20 cellular contexts compared by ENCODE assay signal in genomic region chr1:48442864-48443619, GRCh38. TPM values are rescaled to one million over a fixed set of nuclear protein-coding genes. Genes with fewer than 3 reads are reported as not detected.
DNase-seq lines count a peak whose midpoint lies in the region; ATAC-seq and TF ChIP-seq lines count a peak whose summit lies in the region.
"Had no signal": no experiment of that assay in that cellular context is flagged by ENCODE, and none has a peak within 500 bp of the region (broad histone marks: within the 10 kb centered on the region; RNA-seq: fewer than 3 reads in every experiment).

No MANE protein-coding gene starts in this region.

- no peaks in the 10 kb centered on the region for H3K27me3 Mint-ChIP-seq in H9 (ENCODE audit: low read depth)
- H3K27me3 Mint-ChIP-seq: activated CD4-positive, alpha-beta T cell treated with anti-CD3 and anti-CD28 coated beads, Interleukin-2, amount 10 ng/mL, durations not matched to agents 24 days and 14 days; central memory CD8-positive, alpha-beta T cell; progenitor cell of endocrine pancreas; stimulated activated naive CD8-positive, alpha-beta T cell treated with anti-CD3 and anti-CD28 coated beads, Interleukin-15, amount 100 ng/mL, for 72 hours had no signal

- intact Hi-C loops in gastrocnemius medialis (cut with DNase I; ENCODE audit: low total_unique reads) = no loop called here

- no peak overlapping the region for H2BK15ac ChIP-seq in H9 (ENCODE audit: low read depth, low read length)

- H3K4me2 ChIP-seq in H9 (ENCODE audit: insufficient read depth, insufficient read length, low read length) = no peak overlapping the region
- no peak overlapping the region for H3K4me2 ChIP-seq in GM23248 (ENCODE audit: unreplicated experiment)

- no peak overlapping the region for H3K23ac ChIP-seq in H9 (ENCODE audit: insufficient read length, low read depth, low read length)

- peaks cover 19% of the 10 kb centered on the region in 2 experiments for H3K4me1 Mint-ChIP-seq in H9
- H3K4me1 Mint-ChIP-seq: activated CD4-positive, alpha-beta T cell treated with anti-CD3 and anti-CD28 coated beads, Interleukin-2, amount 10 ng/mL, durations not matched to agents 24 days and 14 days; central memory CD8-positive, alpha-beta T cell; stimulated activated naive CD8-positive, alpha-beta T cell treated with anti-CD3 and anti-CD28 coated beads, Interleukin-15, amount 100 ng/mL, for 72 hours had no signal

- H3K9ac ChIP-seq in H9 (ENCODE audit: extremely low read depth, insufficient read length, low read length) (no peak overlapping the region), GM23248 (no peak overlapping the region)

- H3K56ac ChIP-seq in H9 (ENCODE audit: insufficient read length, low read depth, low read length) = no peak overlapping the region

- peak; percentile 76 for DNase-seq in DMS53 (lab: John Stamatoyannopoulos, UW)
- no peak for DNase-seq in H9
- peak; percentile 31 for DNase-seq in NCI-H510A (lab: John Stamatoyannopoulos, UW)
- peak; percentile 38 for DNase-seq in epithelial cell of esophagus (ENCODE audit: low read depth)
- no peak for DNase-seq in GM19238 (ENCODE audit: insufficient read length, low spot score)
- DNase-seq in activated naive CD4-positive, alpha-beta T cell treated with anti-CD3 and anti-CD28 coated beads, Interleukin-2, amount 50 U/mL, for 72 hours (ENCODE audit: low spot score in 2 of 2) = no peak
- DNase-seq in GM23248 = no peak
- DNase-seq in gastrocnemius medialis = no peak
- DNase-seq: activated CD4-positive, alpha-beta T cell treated with anti-CD3 and anti-CD28 coated beads, Interleukin-2, amount 10 ng/mL, durations not matched to agents 24 days and 14 days; activated effector memory CD4-positive, alpha-beta T cell treated with anti-CD3 and anti-CD28 coated beads, Interleukin-2, amount 50 U/mL, for 16 hours; AML-193; amniotic stem cell; NCI-H1694 treated with DMSO at 0.1 percent for 48 hours; stimulated activated CD4-positive, alpha-beta T cell treated with anti-CD3 and anti-CD28 coated beads, Interleukin-2, amount 100 ng/mL, for 48 hours; stimulated activated naive CD8-positive, alpha-beta T cell treated with anti-CD3 and anti-CD28 coated beads, Interleukin-15, amount 100 ng/mL, for 72 hours had no signal

- H3K4ac ChIP-seq in H9 (ENCODE audit: low read depth, low read length) = no peak overlapping the region

- no peak overlapping the region for H4K5ac ChIP-seq in H9 (ENCODE audit: insufficient read length, low read depth, low read length)

- H4K20me1 ChIP-seq in H9 (ENCODE audit: control insufficient read depth, insufficient read depth, insufficient read length) (no peaks in the 10 kb centered on the region), GM23248 (ENCODE audit: insufficient read depth) (no peaks in the 10 kb centered on the region)

- H3K79me2 ChIP-seq in H9 (ENCODE audit: insufficient read depth, low read length) (no peaks in the 10 kb centered on the region), GM23248 (ENCODE audit: insufficient read depth) (no peaks in the 10 kb centered on the region)

- H3K18ac ChIP-seq in H9 (ENCODE audit: insufficient read length, low read depth, low read length) = no peak overlapping the region

- no peak for ATAC-seq in activated naive CD4-positive, alpha-beta T cell treated with anti-CD3 and anti-CD28 coated beads, Interleukin-2, amount 50 U/mL, for 72 hours
- ATAC-seq in gastrocnemius medialis = no peak
- ATAC-seq: left lobe of liver; Right ventricle myocardium inferior; stimulated activated naive CD8-positive, alpha-beta T cell treated with anti-CD3 and anti-CD28 coated beads, Interleukin-15, amount 100 ng/mL, for 72 hours had no signal

- no peak for TF ChIP-seq POLR2A in gastrocnemius medialis (IDR thresholded peaks at IDR 0.05)

- H4K8ac ChIP-seq in H9 (replicated peaks; ENCODE audit: insufficient read length, low read depth, low read length) = no peak overlapping the region

- H3K79me1 ChIP-seq in H9 (ENCODE audit: insufficient read depth, low read depth, low read length, poor library complexity, severe bottlenecking) = no peaks in the 10 kb centered on the region

- no peak overlapping the region for H3K4me3 Mint-ChIP-seq in H9
- H3K4me3 Mint-ChIP-seq: activated CD4-positive, alpha-beta T cell treated with anti-CD3 and anti-CD28 coated beads, Interleukin-2, amount 10 ng/mL, durations not matched to agents 24 days and 14 days; central memory CD8-positive, alpha-beta T cell; stimulated activated naive CD8-positive, alpha-beta T cell treated with anti-CD3 and anti-CD28 coated beads, Interleukin-15, amount 100 ng/mL, for 72 hours had no signal

- no peaks in the 10 kb centered on the region for H3K9me2 ChIP-seq in GM23248 (ENCODE audit: insufficient read depth)

- H4K91ac ChIP-seq in H9 (ENCODE audit: insufficient read length, low read depth, low read length) = no peak overlapping the region

- no peaks in the 10 kb centered on the region for H3K23me2 ChIP-seq in H9 (ENCODE audit: insufficient read length, low read depth, low read length, poor library complexity, severe bottlenecking)

- TF ChIP-seq CTCF in H9 (conservative IDR thresholded peaks at IDR 0.05) (no peak), epithelial cell of esophagus (IDR thresholded peaks at IDR 0.05; ENCODE audit: insufficient read depth, low read depth, low read length, missing control alignments) (no peak), gastrocnemius medialis (IDR thresholded peaks at IDR 0.05 in 4 of 5, conservative IDR thresholded peaks at IDR 0.05 in 1 of 5) (no peak)

- no peak overlapping the region for H2BK12ac ChIP-seq in H9 (ENCODE audit: insufficient read length, low read depth, low read length)

- H3K36me3 ChIP-seq in GM23248 (ENCODE audit: low read depth) (no peaks in the 10 kb centered on the region), gastrocnemius medialis (peaks cover 0 to 6% of the 10 kb centered on the region in 2 donors)

- no peaks in the 10 kb centered on the region for H3K9me3 ChIP-seq in H9 (ENCODE audit: control insufficient read depth, low read depth, low read length)
- H3K9me3 ChIP-seq in GM23248 (ENCODE audit: low read depth) = no peaks in the 10 kb centered on the region
- H3K9me3 ChIP-seq in gastrocnemius medialis = no peaks in the 10 kb centered on the region

- no peak overlapping the region for H3T11ph ChIP-seq in H9 (ENCODE audit: low read length)

- H2AFZ ChIP-seq in H9 (ENCODE audit: low read length) (no peak overlapping the region), GM23248 (no peak overlapping the region)

- no peaks in the 10 kb centered on the region for H3K4me1 ChIP-seq in H9 (ENCODE audit: insufficient read depth, low read length)
- no peaks in the 10 kb centered on the region for H3K4me1 ChIP-seq in GM23248 (ENCODE audit: insufficient read depth)
- no peaks in the 10 kb centered on the region for H3K4me1 ChIP-seq in gastrocnemius medialis

- no peak overlapping the region for H3K14ac ChIP-seq in H9 (ENCODE audit: insufficient read depth, low read length)

- H2BK20ac ChIP-seq in H9 (ENCODE audit: low read depth, low read length, poor library complexity, severe bottlenecking) = no peak overlapping the region

- H3K27ac Mint-ChIP-seq in H9 = peak overlapping the region in 2 of 3 experiments; percentile 47 to 70; a peak in 3 of 7 replicates
- no peak overlapping the region for H3K27ac Mint-ChIP-seq in activated naive CD4-positive, alpha-beta T cell treated with anti-CD3 and anti-CD28 coated beads, Interleukin-2, amount 50 U/mL, for 72 hours
- H3K27ac Mint-ChIP-seq: activated CD4-positive, alpha-beta T cell treated with anti-CD3 and anti-CD28 coated beads, Interleukin-2, amount 10 ng/mL, durations not matched to agents 24 days and 14 days; stimulated activated naive CD8-positive, alpha-beta T cell treated with anti-CD3 and anti-CD28 coated beads, Interleukin-15, amount 100 ng/mL, for 72 hours had no signal

- no peaks in the 10 kb centered on the region for H3K27me3 ChIP-seq in H9 (ENCODE audit: insufficient read depth, low read length)
- no peaks in the 10 kb centered on the region for H3K27me3 ChIP-seq in GM23248 (replicated peaks; ENCODE audit: insufficient read depth)
- no peaks in the 10 kb centered on the region for H3K27me3 ChIP-seq in gastrocnemius medialis

- peaks cover 22 to 43% (median 23%) of the 10 kb centered on the region in 3 experiments for H3K36me3 Mint-ChIP-seq in H9 (ENCODE audit: insufficient read depth in 1 of 3, low read depth in 3 of 3)
- peaks cover 18 to 29% of the 10 kb centered on the region in 2 donors for H3K36me3 Mint-ChIP-seq in activated naive CD4-positive, alpha-beta T cell treated with anti-CD3 and anti-CD28 coated beads, Interleukin-2, amount 50 U/mL, for 72 hours

- H2AK5ac ChIP-seq in H9 (ENCODE audit: insufficient read length, low read length) = no peak overlapping the region

- no peaks in the 10 kb centered on the region for H3F3A ChIP-seq in GM23248 (ENCODE audit: insufficient read depth)

- H3K4me3 ChIP-seq in epithelial cell of esophagus (ENCODE audit: low read length) (no peak overlapping the region), GM23248 (no peak overlapping the region), gastrocnemius medialis (no peak overlapping the region)
- H3K4me3 ChIP-seq: skin epidermis had no signal

- no peak overlapping the region for H2BK120ac ChIP-seq in H9 (ENCODE audit: low read depth, low read length, poor library complexity, severe bottlenecking)

- no peak overlapping the region for H2BK5ac ChIP-seq in H9 (ENCODE audit: insufficient read length, low read length)

- in situ Hi-C loops in GM23248 (cut with MboI) (no loop called here), gastrocnemius medialis (cut with MboI; ENCODE audit: low sequenced_read_pairs in 4 of 4) (no loop called here)

- H3K27ac ChIP-seq in H9 (ENCODE audit: insufficient read length, low read depth, low read length) (no peak overlapping the region), GM23248 (no peak overlapping the region), gastrocnemius medialis (no peak overlapping the region)
- H3K27ac ChIP-seq: skin epidermis had no signal

- WGBS in H9 (ENCODE audit: extremely low coverage, insufficient read length, low lambda C conversion rate) = no CpG with 5 or more reads among the region's 6 CpGs
- 88 to 93% methylated on average over 6 of the region's 6 CpGs for WGBS in GM23248 (ENCODE audit: low coverage in 1 of 2, low lambda C conversion rate in 2 of 2, missing lambda C conversion rate in 2 of 2), 2 experiments

- H3K9me3 Mint-ChIP-seq in H9 = peaks cover 18 to 24% of the 10 kb centered on the region in 2 experiments
- H3K9me3 Mint-ChIP-seq in activated naive CD4-positive, alpha-beta T cell treated with anti-CD3 and anti-CD28 coated beads, Interleukin-2, amount 50 U/mL, for 72 hours = peaks cover 0 to 17% of the 10 kb centered on the region in 2 donors
- H3K9me3 Mint-ChIP-seq: central memory CD8-positive, alpha-beta T cell had no signal

RNA-seq across cellular contexts. Expression of gene SPATA6, which starts 29.0 kb away (rescaled TPM):
- total RNA-seq in H9 (2021) (8.0 and 9.9 TPM in 2 replicates), gastrocnemius medialis (1 to 10 TPM in 3 of 4 donors, under 1 TPM in 1; 0.85 to 7.0 (median 3.2) TPM)
- 1 to 10 TPM; 1.7 to 4.2 TPM for total RNA-seq in activated naive CD4-positive, alpha-beta T cell treated with anti-CD3 and anti-CD28 coated beads, Interleukin-2, amount 50 U/mL, for 72 hours
- 1.4 and 1.6 TPM in 2 replicates for total RNA-seq in GM23248 (2014; rRNA removed; shearing (Covaris generic))
- polyA plus RNA-seq in GM23248 (2016; fragmentation: Nextera tagmentation; extraction: Ambion mirVana) = 3.6 and 5.1 TPM in 2 replicates

Comparison
In these comparisons a context has a peak if more than half of its experiments do, and no peak if none do; other contexts are left out.
1. DNase-seq: peak in DMS53 (single experiment), NCI-H510A (single experiment) and epithelial cell of esophagus (single experiment); none in H9 (single experiment), GM19238 (single experiment), activated naive CD4-positive, alpha-beta T cell treated with anti-CD3 and anti-CD28 coated beads, Interleukin-2, amount 50 U/mL, for 72 hours (0 of 2), GM23248 (single experiment) and gastrocnemius medialis (0 of 2).
2. H3K27ac Mint-ChIP-seq: peak in H9 (2 of 3); none in activated naive CD4-positive, alpha-beta T cell treated with anti-CD3 and anti-CD28 coated beads, Interleukin-2, amount 50 U/mL, for 72 hours (0 of 2).